Comparison of ENCODE assay signal across 8 cellular contexts in the genomic region with DNA sequence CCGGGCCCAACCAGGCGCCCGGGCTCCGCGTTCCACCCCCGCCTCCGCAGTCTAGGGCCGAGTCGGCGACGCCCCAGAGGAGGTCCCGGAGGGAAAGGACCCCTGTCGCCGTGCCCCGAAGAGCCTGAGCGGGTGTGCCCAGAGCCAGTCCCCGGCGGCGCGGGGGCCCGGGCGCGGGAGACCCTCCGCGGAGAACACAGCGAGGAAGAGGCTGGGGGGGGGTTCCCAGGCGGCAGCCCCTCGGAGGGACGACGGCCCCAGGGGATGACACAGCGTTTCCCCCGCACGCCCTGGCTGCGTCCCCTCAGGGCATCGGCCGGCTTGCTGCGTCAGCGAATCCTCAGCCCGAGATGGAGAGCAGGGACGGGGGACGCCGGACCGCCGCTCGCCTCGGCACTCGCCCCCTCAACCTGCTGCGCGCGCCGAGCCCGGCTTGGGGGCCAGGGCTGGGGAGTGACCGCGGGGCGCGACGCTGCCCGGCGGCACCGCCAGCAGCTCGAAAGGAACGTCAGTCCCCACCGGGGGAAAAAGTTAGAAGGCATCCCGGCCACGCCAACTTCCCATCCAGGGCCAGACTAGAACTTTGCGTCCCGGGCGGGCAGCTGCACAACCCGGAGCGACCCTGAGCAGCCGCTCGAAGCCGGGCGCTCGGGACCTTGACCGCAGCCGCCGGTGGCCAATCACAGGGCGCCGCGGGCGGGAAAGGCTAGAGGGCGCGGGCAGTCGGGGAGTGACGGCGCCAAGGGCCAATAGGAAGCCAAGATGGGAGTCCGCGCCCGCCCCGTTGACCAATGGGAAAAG. TPM values are rescaled to one million over a fixed set of nuclear protein-coding genes. Genes with fewer than 3 reads are reported as not detected.
DNase-seq lines count a peak whose midpoint lies in the region; ATAC-seq lines count a peak whose summit lies in the region.

No MANE protein-coding gene starts in this region.

- H3K4me1 Mint-ChIP-seq in activated CD8-positive, alpha-beta memory T cell treated with anti-CD3 and anti-CD28 coated beads, Interleukin-2, amount 10 ng/mL, durations not matched to agents 7 days and 5 days = peaks cover 26% of the 10 kb centered on the region

- H3K27ac Mint-ChIP-seq in activated CD8-positive, alpha-beta memory T cell treated with anti-CD3 and anti-CD28 coated beads, Interleukin-2, amount 10 ng/mL, durations not matched to agents 7 days and 5 days = peak overlapping the region; percentile 91

- CTCF ChIA-PET in activated CD8-positive, alpha-beta memory T cell treated with anti-CD3 and anti-CD28 coated beads, Interleukin-2, amount 10 ng/mL, durations not matched to agents 7 days and 5 days (lab: Charles Lee) = interaction anchor here (0.9 to 2.4 kb wide), 7 partner anchors 9 to 219 kb away, joined by 3 to 10 read pairs (median 5); no protein-coding TSS in a partner anchor

- ATAC-seq in GM21381 (IDR thresholded peaks at IDR 0.05; ENCODE audit: unreplicated experiment) = peak; percentile 93
- peak; percentile 92 for ATAC-seq in activated CD8-positive, alpha-beta memory T cell treated with anti-CD3 and anti-CD28 coated beads, Interleukin-2, amount 10 ng/mL, durations not matched to agents 7 days and 5 days

- peak overlapping the region; percentile 27 for H3K9ac ChIP-seq in endocrine pancreas (ENCODE audit: control insufficient read depth, insufficient read depth, low read length)

- H3K36me3 Mint-ChIP-seq in activated CD8-positive, alpha-beta memory T cell treated with anti-CD3 and anti-CD28 coated beads, Interleukin-2, amount 10 ng/mL, durations not matched to agents 7 days and 5 days = peaks cover 1% of the 10 kb centered on the region

- no peaks in the 10 kb centered on the region for H3K27me3 ChIP-seq in endocrine pancreas (ENCODE audit: control insufficient read depth, insufficient read depth, low read length)

- no peaks in the 10 kb centered on the region for H3K27me3 Mint-ChIP-seq in activated CD8-positive, alpha-beta memory T cell treated with anti-CD3 and anti-CD28 coated beads, Interleukin-2, amount 10 ng/mL, durations not matched to agents 7 days and 5 days

- H3K4me1 ChIP-seq in endocrine pancreas (ENCODE audit: control insufficient read depth, insufficient read depth, low read length) = no peaks in the 10 kb centered on the region

- no peak overlapping the region for H3K4me3 ChIP-seq in endocrine pancreas (ENCODE audit: control insufficient read depth, insufficient read depth, low read length)

- peak overlapping the region; percentile 78 for H3K4me3 Mint-ChIP-seq in activated CD8-positive, alpha-beta memory T cell treated with anti-CD3 and anti-CD28 coated beads, Interleukin-2, amount 10 ng/mL, durations not matched to agents 7 days and 5 days

- peak; percentile 94 for DNase-seq in COLO829 (ENCODE audit: low spot score)
- peak; percentile 97 for DNase-seq in HT1080 (ENCODE audit: low read depth)
- DNase-seq in NOMO-1 treated with DMSO at 0.1 percent for 48 hours (lab: John Stamatoyannopoulos, UW; ENCODE audit: unreplicated experiment) = peak; percentile 93
- peak; percentile 96 for DNase-seq in activated CD8-positive, alpha-beta memory T cell treated with anti-CD3 and anti-CD28 coated beads, Interleukin-2, amount 10 ng/mL, durations not matched to agents 7 days and 5 days
- peak; percentile 100 for DNase-seq in mesenteric fat pad (ENCODE audit: low spot score)
- peak; percentile 91 for DNase-seq in stimulated activated CD8-positive, alpha-beta memory T cell treated with anti-CD3 and anti-CD28 coated beads, Interleukin-12 subunit alpha, Interleukin-12 subunit beta, amount 100 ng/mL, for 4 hours (ENCODE audit: low read depth)

- no peaks in the 10 kb centered on the region for H3K9me3 ChIP-seq in endocrine pancreas (ENCODE audit: control insufficient read depth, low read length)

- no peaks in the 10 kb centered on the region for H3K36me3 ChIP-seq in endocrine pancreas (ENCODE audit: control insufficient read depth, insufficient read depth, low read length)

- H3K9me3 Mint-ChIP-seq in activated CD8-positive, alpha-beta memory T cell treated with anti-CD3 and anti-CD28 coated beads, Interleukin-2, amount 10 ng/mL, durations not matched to agents 7 days and 5 days (ENCODE audit: low read depth) = no peaks in the 10 kb centered on the region

RNA-seq across cellular contexts. Expression of a gene that starts 0.7 kb away (rescaled TPM):
- total RNA-seq in HT1080 (2014; rRNA removed; shearing (Covaris generic)) = 10.8 and 13.8 TPM in 2 replicates
- 2.8 and 4.8 TPM in 2 replicates for polyA plus RNA-seq in HT1080 (2015; cell fraction: cytosol; rRNA removed)
- polyA plus RNA-seq in HT1080 (2015; cell fraction: nucleus; rRNA removed) = 12.0 and 13.5 TPM in 2 replicates
- total RNA-seq in activated CD8-positive, alpha-beta memory T cell treated with anti-CD3 and anti-CD28 coated beads, Interleukin-2, amount 10 ng/mL, durations not matched to agents 7 days and 5 days = 10 to 100 TPM; 12.4 to 20.0 TPM
- total RNA-seq in mesenteric fat pad = 11.7 TPM

RNA-seq across cellular contexts. Expression of a gene that starts 41.9 kb away (rescaled TPM):
- total RNA-seq in HT1080 (2014; rRNA removed; shearing (Covaris generic)) = 34.5 and 35.5 TPM in 2 replicates
- polyA plus RNA-seq in HT1080 (2015; cell fraction: cytosol; rRNA removed) = 37.1 and 40.4 TPM in 2 replicates
- polyA plus RNA-seq in HT1080 (2015; cell fraction: nucleus; rRNA removed) = 39.6 and 43.2 TPM in 2 replicates
- 1 to 10 TPM; 1.1 to 2.9 TPM for total RNA-seq in activated CD8-positive, alpha-beta memory T cell treated with anti-CD3 and anti-CD28 coated beads, Interleukin-2, amount 10 ng/mL, durations not matched to agents 7 days and 5 days
- 28.1 TPM for total RNA-seq in mesenteric fat pad
